Comparison of ENCODE assay signal across 28 cellular contexts in genomic region chr14:38723954-38724353, GRCh38.
DNase-seq lines count a peak whose midpoint lies in the region; ATAC-seq, FAIRE-seq and TF ChIP-seq lines count a peak whose summit lies in the region.
"Had no signal": no experiment of that assay in that cellular context is flagged by ENCODE, and none has a peak within 500 bp of the region (broad histone marks: within the 10 kb centered on the region; RNA-seq: fewer than 3 reads in every experiment).

No MANE protein-coding gene starts in this region.

- H3K27ac ChIP-seq in astrocyte (ENCODE audit: low read depth, low read length): no peak overlapping the region
- H3K27ac ChIP-seq in thoracic aorta: no peak overlapping the region
- no peak overlapping the region for H3K27ac ChIP-seq in brain microvascular endothelial cell
- H3K27ac ChIP-seq: GM23248, KMS-11, PC-9, SJSA1 had no signal

- in situ Hi-C loops in brain microvascular endothelial cell (cut with HindIII; ENCODE audit: low pct_ligation_motif_present, low sequenced_read_pairs): no loop called here

- DNase-seq in EH (ENCODE audit: low read depth) (peak; percentile 2), astrocyte (ENCODE audit: low read depth) (peak; percentile 3), left kidney (ENCODE audit: low read depth, low spot score) (peak; percentile 58), thoracic aorta (ENCODE audit: low spot score) (no peak), brain microvascular endothelial cell (no peak), GM10266 (ENCODE audit: extremely low spot score) (no peak)
- DNase-seq: 8988T; ACHN; BE2C; CD8-positive, alpha-beta memory T cell; DMS 273 treated with DMSO at 0.1 percent for 48 hours; DMS79; GM23248; IMR-90; MM.1S; NCI-H1048; NCI-H1694; NCI-H2029 treated with DMSO at 0.1 percent for 48 hours; NCI-H526 treated with DMSO at 0.1 percent for 48 hours; PC-9; Right ventricle myocardium superior; RPMI8226 had no signal

- no peaks in the 10 kb centered on the region for H3K36me3 Mint-ChIP-seq in astrocyte (ENCODE audit: low read depth, unreplicated experiment)
- H3K36me3 Mint-ChIP-seq: CD14-positive monocyte; CD8-positive, alpha-beta memory T cell had no signal

- H3K79me2 ChIP-seq in astrocyte (ENCODE audit: insufficient read depth, low read length): no peaks in the 10 kb centered on the region

- H3K36me3 ChIP-seq in astrocyte (ENCODE audit: insufficient read depth, low read length): no peaks in the 10 kb centered on the region
- H3K36me3 ChIP-seq in thoracic aorta: no peaks in the 10 kb centered on the region
- H3K36me3 ChIP-seq in brain microvascular endothelial cell (replicated peaks): no peaks in the 10 kb centered on the region
- H3K36me3 ChIP-seq: BE2C, HAP-1, SJSA1 had no signal

- no peak overlapping the region for H3K4me3 Mint-ChIP-seq in astrocyte (ENCODE audit: unreplicated experiment)
- H3K4me3 Mint-ChIP-seq: CD14-positive monocyte; CD8-positive, alpha-beta memory T cell had no signal

- no peaks in the 10 kb centered on the region for H3K9me3 Mint-ChIP-seq in astrocyte (ENCODE audit: unreplicated experiment)

- H3K4me1 ChIP-seq in astrocyte (ENCODE audit: insufficient read depth, low read length) (no peaks in the 10 kb centered on the region), thoracic aorta (ENCODE audit: control insufficient read depth in 1 of 2, low read depth in 2 of 2) (peaks cover 0 to 9% of the 10 kb centered on the region in 2 donors)
- H3K4me1 ChIP-seq: HAP-1, SJSA1 had no signal

- no peak overlapping the region for H3K9ac ChIP-seq in astrocyte (ENCODE audit: low read length)
- H3K9ac ChIP-seq: GM23248, KMS-11 had no signal

- no peak overlapping the region for H2AFZ ChIP-seq in astrocyte (ENCODE audit: low read depth, low read length)
- H2AFZ ChIP-seq: GM23248, PC-9 had no signal

- no peak for FAIRE-seq in astrocyte (lab: Jason Lieb, UNC)

- no peaks in the 10 kb centered on the region for H3K9me3 ChIP-seq in astrocyte (ENCODE audit: insufficient read depth, low read depth, low read length)
- no peaks in the 10 kb centered on the region for H3K9me3 ChIP-seq in thoracic aorta
- H3K9me3 ChIP-seq: BE2C, HAP-1, SJSA1 had no signal

- TF ChIP-seq CTCF in astrocyte (IDR thresholded peaks at IDR 0.05; ENCODE audit: insufficient read depth, low read depth, low read length) (no peak), thoracic aorta (IDR thresholded peaks at IDR 0.05) (no peak), brain microvascular endothelial cell (IDR thresholded peaks at IDR 0.05; ENCODE audit: low read depth, low read length, missing control alignments) (no peak), GM10266 (IDR thresholded peaks at IDR 0.05; ENCODE audit: control insufficient read depth, insufficient read depth, low read depth, missing control alignments) (no peak)

- peaks cover 4% of the 10 kb centered on the region for H3K27me3 Mint-ChIP-seq in astrocyte (ENCODE audit: low read depth, unreplicated experiment)

- H3K27me3 ChIP-seq in astrocyte (ENCODE audit: insufficient read depth, low read length) (no peaks in the 10 kb centered on the region), thoracic aorta (replicated peaks; ENCODE audit: insufficient read depth) (no peaks in the 10 kb centered on the region), brain microvascular endothelial cell (replicated peaks) (no peaks in the 10 kb centered on the region)
- H3K27me3 ChIP-seq: BE2C, SJSA1 had no signal

- H3K4me3 ChIP-seq in astrocyte (ENCODE audit: insufficient read depth, low read depth, low read length): no peak overlapping the region
- H3K4me3 ChIP-seq in thoracic aorta: no peak overlapping the region
- no peak overlapping the region for H3K4me3 ChIP-seq in brain microvascular endothelial cell (ENCODE audit: low read depth, low read length)
- H3K4me3 ChIP-seq: GM23248, HAP-1, PC-9, SJSA1 had no signal

- ATAC-seq in thoracic aorta (ENCODE audit: insufficient number of reproducible peaks, low FRiP score, low read depth) (peak; percentile 53), HG03469 (IDR thresholded peaks at IDR 0.05; ENCODE audit: unreplicated experiment) (no peak), esophagus mucosa (no peak)

- no peak overlapping the region for H3K4me2 ChIP-seq in astrocyte (ENCODE audit: low read length)
- H3K4me2 ChIP-seq: KMS-11, PC-9 had no signal

- no peaks in the 10 kb centered on the region for H4K20me1 ChIP-seq in astrocyte (ENCODE audit: insufficient read depth, low read length)

- H3K27ac Mint-ChIP-seq in astrocyte (ENCODE audit: unreplicated experiment): no peak overlapping the region
- H3K27ac Mint-ChIP-seq: CD14-positive monocyte; CD8-positive, alpha-beta memory T cell had no signal

- H3K4me1 Mint-ChIP-seq in astrocyte (ENCODE audit: low read depth, unreplicated experiment): no peaks in the 10 kb centered on the region
- H3K4me1 Mint-ChIP-seq: CD14-positive monocyte; CD8-positive, alpha-beta memory T cell had no signal

Comparison
In these comparisons a context has a peak if more than half of its experiments do, and no peak if none do; other contexts are left out.
1. DNase-seq: peak in EH (single experiment), astrocyte (single experiment) and left kidney (single experiment); none in thoracic aorta (single experiment), brain microvascular endothelial cell (single experiment) and GM10266 (single experiment).